ENCODE assay signal across 14 cellular contexts in the genomic region with DNA sequence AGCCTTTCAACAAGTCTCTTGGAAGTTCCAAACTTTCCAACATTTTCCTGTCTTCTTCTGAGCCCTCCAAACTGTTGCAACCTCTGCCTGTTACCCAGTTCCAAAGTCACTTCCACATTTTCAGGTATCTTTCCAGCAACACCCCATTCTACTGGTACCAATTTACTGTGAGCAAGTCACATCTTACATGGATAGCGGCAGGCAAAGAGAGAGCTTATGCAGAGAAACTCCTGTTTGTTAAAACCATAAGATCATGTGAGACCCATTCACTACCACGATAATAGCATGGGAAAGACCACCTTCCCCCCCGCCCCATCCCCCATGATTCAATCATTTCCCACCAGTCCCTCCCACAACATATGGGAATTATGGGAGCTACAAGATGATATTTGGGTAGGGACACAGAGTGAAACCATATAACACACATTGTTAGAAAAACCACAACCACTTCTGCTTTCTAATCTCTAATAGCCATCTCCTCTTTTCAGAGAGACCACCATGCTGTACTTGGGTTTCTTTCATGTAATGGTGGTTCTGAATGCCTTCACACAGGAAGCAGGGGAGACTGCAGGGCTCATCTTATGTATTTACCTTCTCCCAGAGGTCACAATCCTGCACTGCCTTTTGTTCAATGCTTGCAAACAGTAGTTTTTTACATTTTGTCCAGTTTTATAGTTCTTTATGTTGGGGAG. TPM values are rescaled to one million over a fixed set of nuclear protein-coding genes. Genes with fewer than 3 reads are reported as not detected.
DNase-seq lines count a peak whose midpoint lies in the region; ATAC-seq and TF ChIP-seq lines count a peak whose summit lies in the region.
"Had no signal": no experiment of that assay in that cellular context is flagged by ENCODE, and none has a peak within 500 bp of the region (broad histone marks: within the 10 kb centered on the region; RNA-seq: fewer than 3 reads in every experiment).

No MANE protein-coding gene starts in this region.

- no peak overlapping the region for H3K27ac Mint-ChIP-seq in endothelial cell (ENCODE audit: unreplicated experiment)
- no peak overlapping the region for H3K27ac Mint-ChIP-seq in stimulated activated effector memory CD8-positive, alpha-beta T cell treated with anti-CD3 and anti-CD28 coated beads, Interleukin-12 subunit alpha, Interleukin-12 subunit beta, amount 100 ng/mL, for 72 hours
- H3K27ac Mint-ChIP-seq: CD4-positive, alpha-beta memory T cell; H9 had no signal

- H3K4me1 Mint-ChIP-seq in endothelial cell (ENCODE audit: unreplicated experiment) = peaks cover 7% of the 10 kb centered on the region
- H3K4me1 Mint-ChIP-seq in stimulated activated effector memory CD8-positive, alpha-beta T cell treated with anti-CD3 and anti-CD28 coated beads, Interleukin-12 subunit alpha, Interleukin-12 subunit beta, amount 100 ng/mL, for 72 hours = no peaks in the 10 kb centered on the region
- H3K4me1 Mint-ChIP-seq: CD4-positive, alpha-beta memory T cell; H9 had no signal

- no peak for TF ChIP-seq CTCF in endothelial cell (IDR thresholded peaks at IDR 0.05; ENCODE audit: unreplicated experiment)

- no peaks in the 10 kb centered on the region for H3K9me3 Mint-ChIP-seq in endothelial cell (ENCODE audit: unreplicated experiment)
- H3K9me3 Mint-ChIP-seq in stimulated activated effector memory CD8-positive, alpha-beta T cell treated with anti-CD3 and anti-CD28 coated beads, Interleukin-12 subunit alpha, Interleukin-12 subunit beta, amount 100 ng/mL, for 72 hours = peaks cover 3% of the 10 kb centered on the region

- peak; percentile 32 for DNase-seq in OCI-M1 (lab: John Stamatoyannopoulos, UW)
- DNase-seq in endothelial cell (ENCODE audit: low spot score) = no peak
- DNase-seq in superior temporal gyrus (ENCODE audit: extremely low spot score) = no peak
- DNase-seq in stimulated activated effector memory CD8-positive, alpha-beta T cell treated with anti-CD3 and anti-CD28 coated beads, Interleukin-12 subunit alpha, Interleukin-12 subunit beta, amount 100 ng/mL, for 72 hours (ENCODE audit: low spot score in 2 of 2) = no peak
- DNase-seq: BE2C; CD4-positive, alpha-beta memory T cell; DMS79; EL; GOT3; H9 had no signal

- ATAC-seq in GM18502 (IDR thresholded peaks at IDR 0.05; ENCODE audit: poor library complexity, unreplicated experiment) (peak; percentile 50), GM18907 (IDR thresholded peaks at IDR 0.05; ENCODE audit: unreplicated experiment) (peak; percentile 52)
- no peak for ATAC-seq in activated CD4-positive, CD25-positive, alpha-beta regulatory T cell treated with anti-CD3 and anti-CD28 coated beads, Interleukin-2, amount 50 U/mL, for 24 hours
- no peak for ATAC-seq in stimulated activated effector memory CD8-positive, alpha-beta T cell treated with anti-CD3 and anti-CD28 coated beads, Interleukin-12 subunit alpha, Interleukin-12 subunit beta, amount 100 ng/mL, for 72 hours
- ATAC-seq: A549 had no signal

- H3K27me3 Mint-ChIP-seq in endothelial cell (ENCODE audit: unreplicated experiment) = peaks cover 5% of the 10 kb centered on the region
- H3K27me3 Mint-ChIP-seq: CD4-positive, alpha-beta memory T cell had no signal

- peaks cover 61% of the 10 kb centered on the region for H3K36me3 Mint-ChIP-seq in endothelial cell (ENCODE audit: low read depth, unreplicated experiment)
- no peaks in the 10 kb centered on the region for H3K36me3 Mint-ChIP-seq in stimulated activated effector memory CD8-positive, alpha-beta T cell treated with anti-CD3 and anti-CD28 coated beads, Interleukin-12 subunit alpha, Interleukin-12 subunit beta, amount 100 ng/mL, for 72 hours
- H3K36me3 Mint-ChIP-seq: CD4-positive, alpha-beta memory T cell had no signal

- peak overlapping the region; percentile 83 for H3K4me3 Mint-ChIP-seq in endothelial cell (ENCODE audit: unreplicated experiment)
- no peak overlapping the region for H3K4me3 Mint-ChIP-seq in stimulated activated effector memory CD8-positive, alpha-beta T cell treated with anti-CD3 and anti-CD28 coated beads, Interleukin-12 subunit alpha, Interleukin-12 subunit beta, amount 100 ng/mL, for 72 hours
- H3K4me3 Mint-ChIP-seq: CD4-positive, alpha-beta memory T cell; H9 had no signal

RNA-seq across cellular contexts. Expression of a gene that starts 46.0 kb away (rescaled TPM):
- total RNA-seq in endothelial cell (ENCODE audit: unreplicated experiment) = 129 TPM

Comparison
In these comparisons a context has a peak if more than half of its experiments do, and no peak if none do; other contexts are left out.
1. ATAC-seq: peak in GM18502 (single experiment) and GM18907 (single experiment); none in activated CD4-positive, CD25-positive, alpha-beta regulatory T cell treated with anti-CD3 and anti-CD28 coated beads, Interleukin-2, amount 50 U/mL, for 24 hours (0 of 2) and stimulated activated effector memory CD8-positive, alpha-beta T cell treated with anti-CD3 and anti-CD28 coated beads, Interleukin-12 subunit alpha, Interleukin-12 subunit beta, amount 100 ng/mL, for 72 hours (single experiment).